10 cellular contexts compared by ENCODE assay signal in the genomic region with DNA sequence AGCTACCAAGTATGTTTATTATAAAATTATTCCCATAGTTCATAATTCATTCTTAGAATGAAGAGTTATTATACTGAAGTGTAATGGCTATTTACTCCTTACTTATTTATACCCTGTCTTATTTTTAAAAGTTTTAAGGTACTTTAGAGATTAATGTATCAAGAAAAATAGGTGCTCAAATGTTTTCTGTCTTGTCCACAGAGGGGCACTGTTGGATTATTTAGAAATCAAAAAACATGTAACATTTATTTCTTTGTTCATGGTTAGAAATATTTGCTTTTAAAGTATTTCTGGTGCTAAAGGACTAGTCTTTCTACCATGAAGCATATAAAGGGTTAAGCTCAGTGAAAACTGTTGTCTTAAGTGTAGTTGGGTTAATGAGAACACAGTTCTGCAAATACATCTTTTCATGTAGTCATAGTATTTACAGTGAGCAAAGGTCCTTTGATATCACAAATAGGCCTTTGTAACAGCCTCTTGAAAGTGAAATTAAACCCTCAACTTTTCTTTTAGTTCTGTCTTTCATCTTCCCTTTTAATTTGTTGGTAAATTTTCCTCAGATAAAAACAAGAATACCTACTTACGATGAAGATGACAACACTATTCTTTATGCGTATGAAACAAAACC. TPM values are rescaled to one million over a fixed set of nuclear protein-coding genes. Genes with fewer than 3 reads are reported as not detected.
A peak's percentile ranks its signal among the peaks of the same experiment; 100 is the strongest.
DNase-seq lines count a peak whose midpoint lies in the region; ATAC-seq and TF ChIP-seq lines count a peak whose summit lies in the region.
"Had no signal": no experiment of that assay in that cellular context is flagged by ENCODE, and none has a peak within 500 bp of the region (broad histone marks: within the 10 kb centered on the region; RNA-seq: fewer than 3 reads in every experiment).

No MANE protein-coding gene starts in this region.

- DNase-seq in DMS53 (lab: John Stamatoyannopoulos, UW) = peak; percentile 65
- no peak for DNase-seq in DMS53 treated with DMSO at 0.1 percent for 48 hours (lab: John Stamatoyannopoulos, UW; ENCODE audit: unreplicated experiment)
- DNase-seq in OCI-LY7 (ENCODE audit: low spot score) = no peak
- DNase-seq in erythroblast (lab: John Stamatoyannopoulos, UW) = peak; percentile 0 to 7
- DNase-seq in pons (ENCODE audit: low spot score) = peak; percentile 7
- DNase-seq in NCI-H146 treated with DMSO at 0.1 percent for 48 hours (lab: John Stamatoyannopoulos, UW; ENCODE audit: unreplicated experiment) = no peak
- DNase-seq: SHP77, spleen had no signal

- no peaks in the 10 kb centered on the region for H3K9me2 ChIP-seq in OCI-LY7 (ENCODE audit: insufficient read depth, low read length)

- H3K79me2 ChIP-seq in OCI-LY7 (ENCODE audit: insufficient read depth, low read depth, low read length) = no peaks in the 10 kb centered on the region

- no peaks in the 10 kb centered on the region for H3K4me1 ChIP-seq in OCI-LY7 (ENCODE audit: insufficient read depth, low read length, poor library complexity, severe bottlenecking)
- H3K4me1 ChIP-seq: spleen had no signal

- ATAC-seq in HG03159 (IDR thresholded peaks at IDR 0.05; ENCODE audit: unreplicated experiment) (no peak), HG02763 (IDR thresholded peaks at IDR 0.05; ENCODE audit: unreplicated experiment) (no peak)

- no peak overlapping the region for H3K4me2 ChIP-seq in OCI-LY7 (ENCODE audit: low read length)

- no TSS peak for BruUV-seq in OCI-LY7 (replicated peaks; lab: Mats Ljungman, UMichigan)

- intact Hi-C loops in OCI-LY7 (cut with micrococcal nuclease; ENCODE audit: unreplicated experiment) = no loop called here

- peak; percentile 62 for TF ChIP-seq CTCF in OCI-LY7 (conservative IDR thresholded peaks at IDR 0.05; ENCODE audit: low read length)

- H2AFZ ChIP-seq in OCI-LY7 (ENCODE audit: low read length) = no peak overlapping the region

- H3K27ac ChIP-seq in OCI-LY7 (ENCODE audit: low read depth, low read length, poor library complexity, severe bottlenecking) = no peak overlapping the region
- H3K27ac ChIP-seq: spleen had no signal

- CTCF ChIA-PET in OCI-LY7 (lab: Charles Lee; ENCODE audit: unreplicated experiment) = no interaction called here

- H3K9me3 ChIP-seq in OCI-LY7 (ENCODE audit: low read length) = no peaks in the 10 kb centered on the region
- H3K9me3 ChIP-seq: spleen had no signal

- no peak for TF ChIP-seq POLR2A in erythroblast (IDR thresholded peaks at IDR 0.05; ENCODE audit: low read length)

- POLR2A ChIA-PET in OCI-LY7 (lab: Charles Lee) = no interaction called here

- no peaks in the 10 kb centered on the region for H4K20me1 ChIP-seq in OCI-LY7 (ENCODE audit: insufficient read depth, low read length)

- no peaks in the 10 kb centered on the region for H3K36me3 ChIP-seq in OCI-LY7 (ENCODE audit: insufficient read depth, low read length)

- H3K4me3 ChIP-seq in OCI-LY7 (ENCODE audit: low read depth, low read length, poor library complexity, severe bottlenecking) = no peak overlapping the region
- H3K4me3 ChIP-seq: spleen had no signal

RNA-seq across cellular contexts. Expression of gene SCML1, which starts 7.7 kb away (rescaled TPM):
- total RNA-seq in OCI-LY7 (2014; rRNA removed; shearing (Covaris generic)) = not detected in 2 replicates
- total RNA-seq in OCI-LY7 (2022) = not detected in 2 replicates

Comparison
In these comparisons a context has a peak if more than half of its experiments do, and no peak if none do; other contexts are left out.
1. DNase-seq: peak in DMS53 (single experiment), erythroblast (2 of 2) and pons (single experiment); none in DMS53 treated with DMSO at 0.1 percent for 48 hours (single experiment), OCI-LY7 (single experiment) and NCI-H146 treated with DMSO at 0.1 percent for 48 hours (single experiment).